In the genomic region with DNA sequence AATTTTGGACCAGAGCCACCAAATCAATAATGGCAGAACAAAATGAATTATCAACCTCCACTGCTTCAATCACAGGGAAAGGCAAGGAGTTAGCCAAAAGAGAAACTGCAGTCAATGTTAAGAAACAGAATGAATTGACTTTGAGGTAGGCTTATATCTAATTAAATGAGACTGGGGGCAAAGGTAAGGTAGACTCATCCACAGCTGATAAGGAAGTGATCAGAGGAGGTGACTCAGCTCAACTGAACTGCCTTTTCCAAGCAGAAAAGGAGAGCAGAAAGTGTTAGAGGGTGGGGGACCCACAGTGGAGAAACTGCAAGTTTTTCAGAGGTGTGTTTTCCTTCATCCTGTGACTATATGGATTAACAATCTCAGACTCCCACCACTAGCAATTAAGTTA, we compare ENCODE assay signal across 22 cellular contexts.
A peak's percentile ranks its signal among the peaks of the same experiment; 100 is the strongest.
DNase-seq lines count a peak whose midpoint lies in the region; ATAC-seq, FAIRE-seq and TF ChIP-seq lines count a peak whose summit lies in the region.
"Had no signal": no experiment of that assay in that cellular context is flagged by ENCODE, and none has a peak within 500 bp of the region (broad histone marks: within the 10 kb centered on the region; RNA-seq: fewer than 3 reads in every experiment).

No MANE protein-coding gene starts in this region.

- no peak overlapping the region for H3K27ac ChIP-seq in A549
- H3K27ac ChIP-seq in IMR-90 (ENCODE audit: insufficient read depth, low read length), result no peak overlapping the region
- no peak overlapping the region for H3K27ac ChIP-seq in colonic mucosa
- H3K27ac ChIP-seq in right lobe of liver, result peak overlapping the region in 1 of 3 donors; percentile 7
- no peak overlapping the region for H3K27ac ChIP-seq in ascending aorta
- no peak overlapping the region for H3K27ac ChIP-seq in GM23338 (ENCODE audit: low read depth)

- H3K27ac Mint-ChIP-seq in GM23338, result no peak overlapping the region
- H3K27ac Mint-ChIP-seq: CD8-positive, alpha-beta memory T cell; IgD-negative memory B cell had no signal

- H3K4me1 ChIP-seq in A549 (no peaks in the 10 kb centered on the region; the same call in 2 of the 3 replicates), IMR-90 (ENCODE audit: control insufficient read depth, insufficient read depth, low read length) (no peaks in the 10 kb centered on the region; the same call in 1 of the 2 replicates), colonic mucosa (no peaks in the 10 kb centered on the region), right lobe of liver (peaks cover 0 to 28% (median 10%) of the 10 kb centered on the region in 4 donors), ascending aorta (no peaks in the 10 kb centered on the region), GM23338 (ENCODE audit: insufficient read depth) (peaks cover 8% of the 10 kb centered on the region; the same call in 1 of the 2 replicates)
- H3K4me1 ChIP-seq: HAP-1 had no signal

- intact Hi-C loops in IMR-90 (cut with micrococcal nuclease), result no loop called here
- intact Hi-C loops in colonic mucosa (cut with DNase I), result no loop called here
- intact Hi-C loops in right lobe of liver (cut with DNase I), result no loop called here
- intact Hi-C loops in ascending aorta (cut with DNase I), result no loop called here

- no peak overlapping the region for H3K18ac ChIP-seq in IMR-90 (ENCODE audit: low read depth, low read length)

- peaks cover 11% of the 10 kb centered on the region for H3K4me1 Mint-ChIP-seq in GM23338
- H3K4me1 Mint-ChIP-seq: CD8-positive, alpha-beta memory T cell; IgD-negative memory B cell had no signal

- no peaks in the 10 kb centered on the region for H3K79me2 ChIP-seq in GM23338 (replicated peaks; ENCODE audit: insufficient read depth)

- TF ChIP-seq EP300 in A549 (IDR thresholded peaks at IDR 0.05), result no peak

- H4K20me1 ChIP-seq in IMR-90 (ENCODE audit: insufficient read depth, low read length) (no peaks in the 10 kb centered on the region), GM23338 (replicated peaks; ENCODE audit: insufficient read depth) (no peaks in the 10 kb centered on the region)

- H4K91ac ChIP-seq in IMR-90 (ENCODE audit: insufficient read depth, low read depth, low read length), result no peak overlapping the region

- no peak overlapping the region for H2BK5ac ChIP-seq in IMR-90 (ENCODE audit: low read depth, low read length, poor library complexity, severe bottlenecking)

- H3K27me3 ChIP-seq in IMR-90 (ENCODE audit: control insufficient read depth, insufficient read depth, low read length) (peaks cover 1% of the 10 kb centered on the region), colonic mucosa (no peaks in the 10 kb centered on the region), right lobe of liver (no peaks in the 10 kb centered on the region), ascending aorta (no peaks in the 10 kb centered on the region), GM23338 (ENCODE audit: insufficient read depth) (no peaks in the 10 kb centered on the region)

- no TSS peak for BruUV-seq in IMR-90 (replicated peaks; lab: Mats Ljungman, UMichigan)

- DNase-seq in A549 (ENCODE audit: low read depth in 1 of 2, low spot score in 1 of 2) (no peak), IMR-90 (peak; percentile 12), colonic mucosa (peak; percentile 21), right lobe of liver (no peak), ascending aorta (ENCODE audit: low spot score in 2 of 2) (no peak), GM23338 (ENCODE audit: low spot score) (no peak), globus pallidus (ENCODE audit: low spot score) (no peak)
- no peak for DNase-seq in stimulated activated CD4-positive, alpha-beta T cell treated with anti-CD3 and anti-CD28 coated beads, Interleukin-1b, Interleukin-23, amount 100 ng/mL, for 48 hours
- DNase-seq: ACHN; C1 segment of cervical spinal cord; CD8-positive, alpha-beta memory T cell; Kasumi-1; NCI-H1105; NCI-H1694; NCI-H748 treated with DMSO at 0.1 percent for 48 hours; OCI-M1; RPMI8226; SHP77 treated with DMSO at 0.1 percent for 48 hours; SK-N-SH had no signal

- H3K9ac ChIP-seq in IMR-90 (ENCODE audit: low read depth, low read length) (no peak overlapping the region), colonic mucosa (ENCODE audit: low read depth in 2 of 2, low read length in 2 of 2) (no peak overlapping the region)
- H3K9ac ChIP-seq: SK-N-SH had no signal

- H3K9me3 Mint-ChIP-seq in GM23338, result no peaks in the 10 kb centered on the region

- no peak for FAIRE-seq in A549 (lab: Jason Lieb, UNC)
- FAIRE-seq: G401.6 had no signal

- no peaks in the 10 kb centered on the region for H3K9me1 ChIP-seq in IMR-90 (ENCODE audit: insufficient read depth, low read length)

- H3K9me2 ChIP-seq in GM23338 (ENCODE audit: insufficient read depth), result no peaks in the 10 kb centered on the region
- H3K9me2 ChIP-seq: SK-N-SH had no signal

- no peaks in the 10 kb centered on the region for H3K9me3 ChIP-seq in A549
- H3K9me3 ChIP-seq in IMR-90 (ENCODE audit: control insufficient read depth, insufficient read depth, low read length), result no peaks in the 10 kb centered on the region
- no peaks in the 10 kb centered on the region for H3K9me3 ChIP-seq in colonic mucosa
- peaks cover 0 to 3% (median 0%) of the 10 kb centered on the region in 4 donors for H3K9me3 ChIP-seq in right lobe of liver
- H3K9me3 ChIP-seq in ascending aorta, result no peaks in the 10 kb centered on the region
- H3K9me3 ChIP-seq: HAP-1, SK-N-SH had no signal

- no peaks in the 10 kb centered on the region for H3K79me1 ChIP-seq in IMR-90 (ENCODE audit: low read depth in 1 of 2, low read length in 2 of 2)

- no peak overlapping the region for H3K4ac ChIP-seq in IMR-90 (ENCODE audit: low read depth, low read length)

- H3K36me3 Mint-ChIP-seq in GM23338 (ENCODE audit: low read depth), result no peaks in the 10 kb centered on the region
- H3K36me3 Mint-ChIP-seq: CD8-positive, alpha-beta memory T cell; IgD-negative memory B cell had no signal

- H3K56ac ChIP-seq in IMR-90 (ENCODE audit: extremely low read depth, insufficient read depth, low read length), result no peak overlapping the region

- H3K23ac ChIP-seq in IMR-90 (ENCODE audit: low read depth, low read length), result no peak overlapping the region

- CTCF ChIA-PET in A549 (lab: Yijun Ruan, JAX), result no interaction called here
- CTCF ChIA-PET in IMR-90 (lab: Yijun Ruan, JAX), result no interaction called here

- ATAC-seq in A549 (no peak), IMR-90 (ENCODE audit: low read depth) (no peak), right lobe of liver (peak; percentile 44 to 78 (median 51)), GM23338 (no peak)

- TF ChIP-seq RAD21 in A549 (conservative IDR thresholded peaks at IDR 0.05 in 1 of 2, IDR thresholded peaks at IDR 0.05 in 1 of 2), result no peak
- TF ChIP-seq RAD21 in IMR-90 (IDR thresholded peaks at IDR 0.05; ENCODE audit: low read length), result no peak

- no peak overlapping the region for H2BK20ac ChIP-seq in IMR-90 (ENCODE audit: low read depth, low read length)

- dilution Hi-C loops in IMR-90 (cut with HindIII; ENCODE audit: low sequenced_read_pairs, unreplicated experiment), result no loop called here

- no peaks in the 10 kb centered on the region for H3K27me3 Mint-ChIP-seq in GM23338 (ENCODE audit: insufficient read depth, low read depth, poor library complexity)
- H3K27me3 Mint-ChIP-seq: IgD-negative memory B cell had no signal

- H3K4me3 ChIP-seq in A549 (no peak overlapping the region), IMR-90 (ENCODE audit: insufficient read depth, low read depth, low read length) (no peak overlapping the region), colonic mucosa (no peak overlapping the region), right lobe of liver (no peak overlapping the region), ascending aorta (no peak overlapping the region), GM23338 (no peak overlapping the region)
- H3K4me3 ChIP-seq: HAP-1 had no signal

- H4K8ac ChIP-seq in IMR-90 (ENCODE audit: low read depth in 2 of 2, low read length in 2 of 2), result no peak overlapping the region

- in situ Hi-C loops in IMR-90 (cut with MboI; ENCODE audit: low sequenced_read_pairs), result no loop called here

- no peak overlapping the region for H3K4me3 Mint-ChIP-seq in GM23338
- H3K4me3 Mint-ChIP-seq: CD8-positive, alpha-beta memory T cell; IgD-negative memory B cell had no signal

- H3F3A ChIP-seq in GM23338 (replicated peaks; ENCODE audit: low read depth), result no peaks in the 10 kb centered on the region

- H2BK120ac ChIP-seq in IMR-90 (ENCODE audit: low read depth, low read length), result no peak overlapping the region

- no peaks in the 10 kb centered on the region for H3K36me3 ChIP-seq in IMR-90 (ENCODE audit: control insufficient read depth, insufficient read depth, low read length)
- H3K36me3 ChIP-seq in colonic mucosa, result no peaks in the 10 kb centered on the region
- H3K36me3 ChIP-seq in right lobe of liver, result no peaks in the 10 kb centered on the region
- no peaks in the 10 kb centered on the region for H3K36me3 ChIP-seq in ascending aorta
- H3K36me3 ChIP-seq in GM23338 (ENCODE audit: insufficient read depth), result no peaks in the 10 kb centered on the region
- H3K36me3 ChIP-seq: HAP-1 had no signal

- POLR2A ChIA-PET in A549 (lab: Yijun Ruan, JAX), result no interaction called here
- POLR2A ChIA-PET in IMR-90 (lab: Charles Lee; ENCODE audit: unreplicated experiment), result no interaction called here

- H2AK5ac ChIP-seq in IMR-90 (ENCODE audit: low read depth, low read length), result no peak overlapping the region

- no peak overlapping the region for H4K5ac ChIP-seq in IMR-90 (ENCODE audit: low read depth, low read length)

- H2AK9ac ChIP-seq in IMR-90 (replicated peaks; ENCODE audit: low read depth, low read length, poor library complexity), result no peak overlapping the region

- TF ChIP-seq CTCF in A549 (IDR thresholded peaks at IDR 0.05) (no peak), IMR-90 (conservative IDR thresholded peaks at IDR 0.05; ENCODE audit: low read depth, low read length) (no peak), colonic mucosa (IDR thresholded peaks at IDR 0.05) (no peak), right lobe of liver (IDR thresholded peaks at IDR 0.05) (no peak), ascending aorta (IDR thresholded peaks at IDR 0.05) (no peak), GM23338 (conservative IDR thresholded peaks at IDR 0.05; ENCODE audit: low read depth in 2 of 2) (no peak)

- H2BK15ac ChIP-seq in IMR-90 (ENCODE audit: low read depth, low read length), result no peak overlapping the region

- TF ChIP-seq POLR2A in A549 (IDR thresholded peaks at IDR 0.05; ENCODE audit: low read length) (no peak), IMR-90 (IDR thresholded peaks at IDR 0.05; ENCODE audit: low read depth, low read length) (no peak), right lobe of liver (IDR thresholded peaks at IDR 0.05) (no peak)

- H3K4me2 ChIP-seq in A549 (0 out of 3 replicates have a peak overlapping the region, but pooled peaks have one; percentile 17), IMR-90 (ENCODE audit: low read depth, low read length) (no peak overlapping the region), GM23338 (no peak overlapping the region)
- H3K4me2 ChIP-seq: SK-N-SH had no signal

- no peak overlapping the region for H3K14ac ChIP-seq in IMR-90 (replicated peaks; ENCODE audit: low read depth, low read length)

- H2AFZ ChIP-seq in IMR-90 (replicated peaks; ENCODE audit: low read length, poor library complexity) (no peak overlapping the region), GM23338 (no peak overlapping the region)

TF ChIP-seq in A549, 52 proteins besides CTCF, POLR2A, EP300 and RAD21 (continues in another document):
- TF ChIP-seq HOXB13 (CRISPR knock-in tag; IDR thresholded peaks at IDR 0.05; ENCODE audit: low read depth), result no peak

TF ChIP-seq in GM23338, 12 proteins besides CTCF, POLR2A, EP300 and RAD21 (continues in another document):
- TF ChIP-seq ZNF114 (CRISPR knock-in tag; IDR thresholded peaks at IDR 0.05) (no peak), POLR2AphosphoS5 (IDR thresholded peaks at IDR 0.05; ENCODE audit: low read depth) (no peak)

Comparison
In these comparisons a context has a peak if more than half of its experiments do, and no peak if none do; other contexts are left out.
1. ATAC-seq: peak in right lobe of liver (4 of 4); none in A549 (0 of 2), IMR-90 (single experiment) and GM23338 (single experiment).
2. DNase-seq: peak in IMR-90 (single experiment) and colonic mucosa (single experiment); none in A549 (0 of 2), right lobe of liver (0 of 3), ascending aorta (0 of 2), stimulated activated CD4-positive, alpha-beta T cell treated with anti-CD3 and anti-CD28 coated beads, Interleukin-1b, Interleukin-23, amount 100 ng/mL, for 48 hours (single experiment), GM23338 (single experiment) and globus pallidus (single experiment).